13 cellular contexts compared by ENCODE assay signal in genomic region chr11:128530119-128531091, GRCh38. TPM values are rescaled to one million over a fixed set of nuclear protein-coding genes. Genes with fewer than 3 reads are reported as not detected.
DNase-seq lines count a peak whose midpoint lies in the region; ATAC-seq and TF ChIP-seq lines count a peak whose summit lies in the region.
"Had no signal": no experiment of that assay in that cellular context is flagged by ENCODE, and none has a peak within 500 bp of the region (broad histone marks: within the 10 kb centered on the region; RNA-seq: fewer than 3 reads in every experiment).

No MANE protein-coding gene starts in this region.

- H3K4me3 ChIP-seq in adipocyte (ENCODE audit: low read length) (peak overlapping the region; percentile 12), heart right ventricle (no peak overlapping the region), upper lobe of right lung (no peak overlapping the region)
- H3K4me3 ChIP-seq: cardiac muscle cell, GM12878, pancreas had no signal

- H3K27ac ChIP-seq in heart right ventricle: peak overlapping the region in 7 of 10 donors; percentile 8 to 58 (median 18)
- H3K27ac ChIP-seq in upper lobe of right lung: no peak overlapping the region
- H3K27ac ChIP-seq: cardiac muscle cell, pancreas had no signal

- H3K4me3 Mint-ChIP-seq in activated naive CD4-positive, alpha-beta T cell treated with anti-CD3 and anti-CD28 coated beads, Interleukin-2, amount 50 U/mL, for 24 hours: no peak overlapping the region

- H3K36me3 Mint-ChIP-seq in activated naive CD4-positive, alpha-beta T cell treated with anti-CD3 and anti-CD28 coated beads, Interleukin-2, amount 50 U/mL, for 24 hours: no peaks in the 10 kb centered on the region

- ATAC-seq in heart right ventricle (peak in 7 of 8 donors; percentile 37 to 92 (median 71)), upper lobe of right lung (peak; percentile 52), HG03378 (IDR thresholded peaks at IDR 0.05; ENCODE audit: unreplicated experiment) (no peak), HG03520 (IDR thresholded peaks at IDR 0.05; ENCODE audit: unreplicated experiment) (no peak)
- ATAC-seq: GM12878 had no signal

- intact Hi-C loops in heart right ventricle (cut with DNase I): no loop called here
- intact Hi-C loops in upper lobe of right lung (cut with DNase I): no loop called here

- WGBS in heart right ventricle, 2 donors: 64 to 67% methylated on average over 7 of the region's 7 CpGs

- TF ChIP-seq CTCF in heart right ventricle (IDR thresholded peaks at IDR 0.05): no peak
- no peak for TF ChIP-seq CTCF in upper lobe of right lung (IDR thresholded peaks at IDR 0.05)

- H3K9ac ChIP-seq in adipocyte (ENCODE audit: low read length): peak overlapping the region; percentile 2

- H3K9me3 Mint-ChIP-seq in activated naive CD4-positive, alpha-beta T cell treated with anti-CD3 and anti-CD28 coated beads, Interleukin-2, amount 50 U/mL, for 24 hours: no peaks in the 10 kb centered on the region

- peak overlapping the region; percentile 86 for H3K27ac Mint-ChIP-seq in activated naive CD4-positive, alpha-beta T cell treated with anti-CD3 and anti-CD28 coated beads, Interleukin-2, amount 50 U/mL, for 24 hours

- H3K36me3 ChIP-seq in adipocyte (ENCODE audit: control insufficient read depth, insufficient read depth, low read length, severe bottlenecking): no peaks in the 10 kb centered on the region
- H3K36me3 ChIP-seq in heart right ventricle: no peaks in the 10 kb centered on the region
- no peaks in the 10 kb centered on the region for H3K36me3 ChIP-seq in upper lobe of right lung
- H3K36me3 ChIP-seq: cardiac muscle cell, pancreas had no signal

- H3K4me1 Mint-ChIP-seq in activated naive CD4-positive, alpha-beta T cell treated with anti-CD3 and anti-CD28 coated beads, Interleukin-2, amount 50 U/mL, for 24 hours: peaks cover 80% of the 10 kb centered on the region

- H3K27me3 ChIP-seq in adipocyte (replicated peaks; ENCODE audit: control insufficient read depth, insufficient read depth, low read length): no peaks in the 10 kb centered on the region
- no peaks in the 10 kb centered on the region for H3K27me3 ChIP-seq in heart right ventricle
- H3K27me3 ChIP-seq in upper lobe of right lung: no peaks in the 10 kb centered on the region
- H3K27me3 ChIP-seq: pancreas had no signal

- H3K9me3 ChIP-seq in adipocyte (ENCODE audit: control insufficient read depth, low read length) (no peaks in the 10 kb centered on the region), heart right ventricle (no peaks in the 10 kb centered on the region), upper lobe of right lung (no peaks in the 10 kb centered on the region)
- H3K9me3 ChIP-seq: pancreas had no signal

- H3K4me1 ChIP-seq in adipocyte (ENCODE audit: control insufficient read depth, insufficient read depth, low read length) (peaks cover 21% of the 10 kb centered on the region), heart right ventricle (peaks cover 2 to 64% (median 28%) of the 10 kb centered on the region in 9 donors), upper lobe of right lung (peaks cover 2% of the 10 kb centered on the region)

- H3K27me3 Mint-ChIP-seq in activated naive CD4-positive, alpha-beta T cell treated with anti-CD3 and anti-CD28 coated beads, Interleukin-2, amount 50 U/mL, for 24 hours: no peaks in the 10 kb centered on the region

- DNase-seq in activated naive CD4-positive, alpha-beta T cell treated with anti-CD3 and anti-CD28 coated beads, Interleukin-2, amount 50 U/mL, for 16 hours: no peak
- DNase-seq in adipocyte (ENCODE audit: low read depth) (peak; percentile 92), heart right ventricle (no peak), upper lobe of right lung (no peak), SW480 (ENCODE audit: low spot score) (no peak)
- DNase-seq: AML-193, NCI-H1417 had no signal

RNA-seq across cellular contexts. Expression of gene ETS1, which starts 57.0 kb away (rescaled TPM):
- total RNA-seq in heart right ventricle: 10 to 100 TPM; 33.1 to 93.4 (median 53.2) TPM
- polyA plus RNA-seq in heart right ventricle: 10 to 100 TPM; 21.3 to 21.4 TPM
- total RNA-seq in upper lobe of right lung: 121 TPM

Comparison
In these comparisons a context has a peak if more than half of its experiments do, and no peak if none do; other contexts are left out.
1. ATAC-seq: peak in heart right ventricle (7 of 8) and upper lobe of right lung (single experiment); none in HG03378 (single experiment) and HG03520 (single experiment).